8 cellular contexts compared by ENCODE assay signal in the genomic region with DNA sequence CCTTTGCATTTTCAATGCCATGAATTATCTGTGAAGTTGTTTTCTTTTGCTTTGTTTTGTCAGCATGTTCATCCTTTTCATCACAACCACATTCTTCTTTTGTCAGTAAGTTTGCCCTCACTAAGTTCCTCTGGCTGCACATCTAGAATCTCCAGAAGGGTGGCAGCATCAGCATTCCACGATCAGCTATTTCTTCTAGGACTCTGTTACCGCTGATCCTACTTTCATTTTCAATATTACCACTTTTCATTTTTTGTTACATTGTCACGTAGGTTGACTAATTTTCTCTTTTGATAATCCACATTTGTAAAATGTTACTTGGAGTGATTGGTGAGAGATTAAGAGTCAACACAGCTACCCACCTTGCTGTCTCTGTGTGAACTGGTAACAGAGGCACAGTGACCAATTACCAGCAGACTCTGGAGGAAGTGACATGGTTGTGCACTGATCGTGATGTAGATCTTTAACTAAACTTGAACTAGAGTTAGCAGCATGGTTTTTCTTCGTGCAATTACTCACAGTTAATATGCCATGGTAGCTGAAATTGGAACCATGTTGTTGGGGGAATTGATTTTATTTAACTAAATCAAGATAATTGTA.
A peak's percentile ranks its signal among the peaks of the same experiment; 100 is the strongest.
DNase-seq lines count a peak whose midpoint lies in the region; ATAC-seq and TF ChIP-seq lines count a peak whose summit lies in the region.

No MANE protein-coding gene starts in this region.

- intact Hi-C loops in A673 (cut with micrococcal nuclease; ENCODE audit: unreplicated experiment) = no loop called here

- POLR2A ChIA-PET in A673 (lab: Charles Lee; ENCODE audit: low non-redundant PET) = no interaction called here

- CTCF ChIA-PET in A673 (lab: Charles Lee) = no interaction called here

- DNase-seq in A673 (ENCODE audit: low spot score) (peak; percentile 48), SW480 (ENCODE audit: low spot score) (peak; percentile 12), NCI-H146 (lab: John Stamatoyannopoulos, UW) (no peak), NCI-H1105 (lab: John Stamatoyannopoulos, UW) (no peak), midbrain (lab: John Stamatoyannopoulos, UW) (no peak)

- H3K4me1 Mint-ChIP-seq in stimulated activated memory B cell treated with anti-CD40 and anti-IgM and Interleukin-4, amounts not matched to agents 10 μg/mL and 1 μg/mL and 100 μg/mL, for 72 hours = peaks cover 13% of the 10 kb centered on the region

- BruUV-seq in A673 (replicated peaks; lab: Mats Ljungman, UMichigan) = no TSS peak

- peak overlapping the region; percentile 40 for H3K4me3 ChIP-seq in A673 (ENCODE audit: low read depth, low read length, poor library complexity, severe bottlenecking)

- H3K27ac ChIP-seq in A673 (ENCODE audit: low read depth, low read length, poor library complexity, severe bottlenecking) = peak overlapping the region; percentile 2

- H3K27me3 Mint-ChIP-seq in stimulated activated memory B cell treated with anti-CD40 and anti-IgM and Interleukin-4, amounts not matched to agents 10 μg/mL and 1 μg/mL and 100 μg/mL, for 72 hours = no peaks in the 10 kb centered on the region

- H3K9me3 ChIP-seq in A673 (ENCODE audit: low read depth, low read length, poor library complexity, severe bottlenecking) = no peaks in the 10 kb centered on the region

- H3K27ac Mint-ChIP-seq in stimulated activated memory B cell treated with anti-CD40 and anti-IgM and Interleukin-4, amounts not matched to agents 10 μg/mL and 1 μg/mL and 100 μg/mL, for 72 hours = peak overlapping the region; percentile 50

- H3K4me3 Mint-ChIP-seq in stimulated activated memory B cell treated with anti-CD40 and anti-IgM and Interleukin-4, amounts not matched to agents 10 μg/mL and 1 μg/mL and 100 μg/mL, for 72 hours = peak overlapping the region; percentile 78

- peak; percentile 51 for TF ChIP-seq CTCF in A673 (conservative IDR thresholded peaks at IDR 0.05; ENCODE audit: low read depth, low read length)

- no peaks in the 10 kb centered on the region for H3K36me3 ChIP-seq in A673 (ENCODE audit: insufficient read depth, low read length, poor library complexity, severe bottlenecking)

- H3K9me3 Mint-ChIP-seq in stimulated activated memory B cell treated with anti-CD40 and anti-IgM and Interleukin-4, amounts not matched to agents 10 μg/mL and 1 μg/mL and 100 μg/mL, for 72 hours = peaks cover 6% of the 10 kb centered on the region

- no peaks in the 10 kb centered on the region for H3K36me3 Mint-ChIP-seq in stimulated activated memory B cell treated with anti-CD40 and anti-IgM and Interleukin-4, amounts not matched to agents 10 μg/mL and 1 μg/mL and 100 μg/mL, for 72 hours

- no peaks in the 10 kb centered on the region for H3K27me3 ChIP-seq in A673 (replicated peaks; ENCODE audit: insufficient read depth, low read depth, low read length, poor library complexity)

- H3K4me1 ChIP-seq in A673 (ENCODE audit: insufficient read depth, low read length, poor library complexity, severe bottlenecking) = peaks cover 8% of the 10 kb centered on the region

- ATAC-seq in GM18870 (IDR thresholded peaks at IDR 0.05; ENCODE audit: unreplicated experiment) (peak; percentile 88), HG03196 (IDR thresholded peaks at IDR 0.05; ENCODE audit: unreplicated experiment) (peak; percentile 93)
- peak; percentile 64 for ATAC-seq in stimulated activated memory B cell treated with anti-CD40 and anti-IgM and Interleukin-4, amounts not matched to agents 10 μg/mL and 1 μg/mL and 100 μg/mL, for 72 hours

Comparison
In these comparisons a context has a peak if more than half of its experiments do, and no peak if none do; other contexts are left out.
1. DNase-seq: peak in A673 (single experiment) and SW480 (single experiment); none in NCI-H146 (single experiment), NCI-H1105 (single experiment) and midbrain (single experiment).
2. Peak in every context shown above with its lines, with median percentiles within 50 percentile points of each other: ATAC-seq.